1 cellular context compared by ENCODE assay signal in genomic region chr1:29408831-29409605, GRCh38.
TF ChIP-seq lines count a peak whose summit lies in the region.

No MANE protein-coding gene starts in this region.

TF ChIP-seq in GM23338, 12 proteins besides CTCF, POLR2A, EP300 and RAD21 (continued from another document):
- TF ChIP-seq ZNF462 (CRISPR knock-in tag; IDR thresholded peaks at IDR 0.05) (no peak), POLR2AphosphoS5 (IDR thresholded peaks at IDR 0.05; ENCODE audit: low read depth) (no peak), EZH2 (IDR thresholded peaks at IDR 0.05; ENCODE audit: low read depth, unreplicated experiment) (no peak), JUNB (IDR thresholded peaks at IDR 0.05; ENCODE audit: unreplicated experiment) (no peak), ZNF114 (CRISPR knock-in tag; IDR thresholded peaks at IDR 0.05) (no peak), STAT1 (IDR thresholded peaks at IDR 0.05; ENCODE audit: unreplicated experiment) (no peak)
